In genomic region chrX:40146471-40147398, GRCh38 we compare ENCODE assay signal across 8 cellular contexts. TPM values are rescaled to one million over a fixed set of nuclear protein-coding genes. Genes with fewer than 3 reads are reported as not detected.
A peak's percentile ranks its signal among the peaks of the same experiment; 100 is the strongest.
DNase-seq lines count a peak whose midpoint lies in the region; ATAC-seq and TF ChIP-seq lines count a peak whose summit lies in the region.

No MANE protein-coding gene starts in this region.

- no peaks in the 10 kb centered on the region for H3K27me3 ChIP-seq in foreskin keratinocyte

- no peaks in the 10 kb centered on the region for H3K9me3 Mint-ChIP-seq in activated CD4-positive, alpha-beta T cell treated with anti-CD3 and anti-CD28 coated beads, Interleukin-2, amount 10 ng/mL, durations not matched to agents 7 days and 5 days
- no peaks in the 10 kb centered on the region for H3K9me3 Mint-ChIP-seq in activated T-helper 1 cell treated with anti-CD3 and anti-CD28 coated beads, Interleukin-12 subunit alpha, Interleukin-12 subunit beta, Interleukin-2, Interleukin-4 antibody, amounts not matched to agents 30 ng/mL and 10 ng/mL and 1 ng/mL, durations not matched to agents 14 hours and 24 hours and 36 hours

- peak; percentile 40 for ATAC-seq in foreskin keratinocyte
- peak; percentile 2 for ATAC-seq in omental fat pad (ENCODE audit: low FRiP score)
- ATAC-seq in HG03196 (IDR thresholded peaks at IDR 0.05; ENCODE audit: unreplicated experiment), result no peak

- intact Hi-C loops in activated T-helper 1 cell treated with anti-CD3 and anti-CD28 coated beads, Interleukin-12 subunit alpha, Interleukin-12 subunit beta, Interleukin-2, Interleukin-4 antibody, amounts not matched to agents 30 ng/mL and 10 ng/mL and 1 ng/mL, durations not matched to agents 14 hours and 24 hours and 36 hours (cut with micrococcal nuclease), result loop anchor here (1.0 kb wide), 1 partner anchor 8 kb away; no protein-coding TSS in a partner anchor

- no peaks in the 10 kb centered on the region for H3K27me3 Mint-ChIP-seq in activated CD4-positive, alpha-beta T cell treated with anti-CD3 and anti-CD28 coated beads, Interleukin-2, amount 10 ng/mL, durations not matched to agents 7 days and 5 days
- H3K27me3 Mint-ChIP-seq in activated T-helper 1 cell treated with anti-CD3 and anti-CD28 coated beads, Interleukin-12 subunit alpha, Interleukin-12 subunit beta, Interleukin-2, Interleukin-4 antibody, amounts not matched to agents 30 ng/mL and 10 ng/mL and 1 ng/mL, durations not matched to agents 14 hours and 24 hours and 36 hours (ENCODE audit: insufficient read depth), result peaks cover 7% of the 10 kb centered on the region

- peak overlapping the region; percentile 45 for H3K4me3 Mint-ChIP-seq in activated CD4-positive, alpha-beta T cell treated with anti-CD3 and anti-CD28 coated beads, Interleukin-2, amount 10 ng/mL, durations not matched to agents 7 days and 5 days
- H3K4me3 Mint-ChIP-seq in activated T-helper 1 cell treated with anti-CD3 and anti-CD28 coated beads, Interleukin-12 subunit alpha, Interleukin-12 subunit beta, Interleukin-2, Interleukin-4 antibody, amounts not matched to agents 30 ng/mL and 10 ng/mL and 1 ng/mL, durations not matched to agents 14 hours and 24 hours and 36 hours, result no peak overlapping the region

- CTCF ChIA-PET in activated CD4-positive, alpha-beta T cell treated with anti-CD3 and anti-CD28 coated beads, Interleukin-2, amount 10 ng/mL, durations not matched to agents 7 days and 5 days (lab: Charles Lee), result interaction anchor here (0.6 to 1.3 kb wide), 4 partner anchors 14 to 20 kb away, joined by 3 to 6 read pairs (median 3); no protein-coding TSS in a partner anchor

- TF ChIP-seq CTCF in GM20000 (IDR thresholded peaks at IDR 0.05; ENCODE audit: extremely low read depth, missing control alignments) (no peak), foreskin keratinocyte (conservative IDR thresholded peaks at IDR 0.05) (no peak), omental fat pad (IDR thresholded peaks at IDR 0.05) (no peak)

- no peak overlapping the region for H3K27ac Mint-ChIP-seq in activated CD4-positive, alpha-beta T cell treated with anti-CD3 and anti-CD28 coated beads, Interleukin-2, amount 10 ng/mL, durations not matched to agents 7 days and 5 days
- H3K27ac Mint-ChIP-seq in activated T-helper 1 cell treated with anti-CD3 and anti-CD28 coated beads, Interleukin-12 subunit alpha, Interleukin-12 subunit beta, Interleukin-2, Interleukin-4 antibody, amounts not matched to agents 30 ng/mL and 10 ng/mL and 1 ng/mL, durations not matched to agents 14 hours and 24 hours and 36 hours, result no peak overlapping the region

- no peaks in the 10 kb centered on the region for H3K4me1 ChIP-seq in foreskin keratinocyte

- peaks cover 14% of the 10 kb centered on the region for H3K4me1 Mint-ChIP-seq in activated CD4-positive, alpha-beta T cell treated with anti-CD3 and anti-CD28 coated beads, Interleukin-2, amount 10 ng/mL, durations not matched to agents 7 days and 5 days
- H3K4me1 Mint-ChIP-seq in activated T-helper 1 cell treated with anti-CD3 and anti-CD28 coated beads, Interleukin-12 subunit alpha, Interleukin-12 subunit beta, Interleukin-2, Interleukin-4 antibody, amounts not matched to agents 30 ng/mL and 10 ng/mL and 1 ng/mL, durations not matched to agents 14 hours and 24 hours and 36 hours (ENCODE audit: low read depth), result no peaks in the 10 kb centered on the region

- POLR2A ChIA-PET in activated CD4-positive, alpha-beta T cell treated with anti-CD3 and anti-CD28 coated beads, Interleukin-2, amount 10 ng/mL, durations not matched to agents 7 days and 5 days (lab: Charles Lee), result interaction anchor here (0.6 kb wide), 1 partner anchor 81 kb away, joined by 6 read pairs; no protein-coding TSS in a partner anchor

- no peak overlapping the region for H3K27ac ChIP-seq in foreskin keratinocyte

- H3K36me3 Mint-ChIP-seq in activated CD4-positive, alpha-beta T cell treated with anti-CD3 and anti-CD28 coated beads, Interleukin-2, amount 10 ng/mL, durations not matched to agents 7 days and 5 days (ENCODE audit: low read depth), result no peaks in the 10 kb centered on the region
- H3K36me3 Mint-ChIP-seq in activated T-helper 1 cell treated with anti-CD3 and anti-CD28 coated beads, Interleukin-12 subunit alpha, Interleukin-12 subunit beta, Interleukin-2, Interleukin-4 antibody, amounts not matched to agents 30 ng/mL and 10 ng/mL and 1 ng/mL, durations not matched to agents 14 hours and 24 hours and 36 hours (ENCODE audit: low read depth), result no peaks in the 10 kb centered on the region

- DNase-seq in ACHN, result peak; percentile 41
- peak; percentile 61 for DNase-seq in GM20000 (ENCODE audit: low spot score)
- peak; percentile 31 for DNase-seq in activated CD4-positive, alpha-beta T cell treated with anti-CD3 and anti-CD28 coated beads, Interleukin-2, amount 10 ng/mL, durations not matched to agents 7 days and 5 days
- DNase-seq in foreskin keratinocyte, result no peak
- DNase-seq in omental fat pad (ENCODE audit: low spot score), result no peak
- DNase-seq in NCI-H446 treated with DMSO at 0.1 percent for 48 hours (lab: John Stamatoyannopoulos, UW), result no peak
- no peak for DNase-seq in activated T-helper 1 cell treated with anti-CD3 and anti-CD28 coated beads, Interleukin-12 subunit alpha, Interleukin-12 subunit beta, Interleukin-2, Interleukin-4 antibody, amounts not matched to agents 30 ng/mL and 10 ng/mL and 1 ng/mL, durations not matched to agents 14 hours and 24 hours and 36 hours (ENCODE audit: low spot score)

- in situ Hi-C loops in ACHN (cut with HindIII; ENCODE audit: low pct_ligation_motif_present, low pct_unique_long_range_greater_than_20kb, low sequenced_read_pairs), result no loop called here

RNA-seq across cellular contexts. Expression of gene BCOR, which starts 49.0 kb away (rescaled TPM):
- 10 to 100 TPM; 53.1 to 54.9 TPM for total RNA-seq in activated CD4-positive, alpha-beta T cell treated with anti-CD3 and anti-CD28 coated beads, Interleukin-2, amount 10 ng/mL, durations not matched to agents 7 days and 5 days
- total RNA-seq in foreskin keratinocyte (20.4 and 22.5 TPM in 2 replicates), omental fat pad (10 to 100 TPM; 12.8 to 28.8 (median 18.6) TPM)
- polyA plus RNA-seq in foreskin keratinocyte, result 6.7 and 6.8 TPM in 2 replicates
- total RNA-seq in activated T-helper 1 cell treated with anti-CD3 and anti-CD28 coated beads, Interleukin-12 subunit alpha, Interleukin-12 subunit beta, Interleukin-2, Interleukin-4 antibody, amounts not matched to agents 30 ng/mL and 10 ng/mL and 1 ng/mL, durations not matched to agents 14 hours and 24 hours and 36 hours, result 65.2 and 72.0 TPM in 2 replicates

Comparison
In these comparisons a context has a peak if more than half of its experiments do, and no peak if none do; other contexts are left out.
1. DNase-seq: peak in ACHN (single experiment), GM20000 (single experiment) and activated CD4-positive, alpha-beta T cell treated with anti-CD3 and anti-CD28 coated beads, Interleukin-2, amount 10 ng/mL, durations not matched to agents 7 days and 5 days (single experiment); none in foreskin keratinocyte (0 of 2), omental fat pad (single experiment), NCI-H446 treated with DMSO at 0.1 percent for 48 hours (single experiment) and activated T-helper 1 cell treated with anti-CD3 and anti-CD28 coated beads, Interleukin-12 subunit alpha, Interleukin-12 subunit beta, Interleukin-2, Interleukin-4 antibody, amounts not matched to agents 30 ng/mL and 10 ng/mL and 1 ng/mL, durations not matched to agents 14 hours and 24 hours and 36 hours (single experiment).